In genomic region chr10:123995082-123995460, GRCh38 we compare ENCODE assay signal across 8 cellular contexts.
DNase-seq lines count a peak whose midpoint lies in the region; ATAC-seq, FAIRE-seq and TF ChIP-seq lines count a peak whose summit lies in the region.

No MANE protein-coding gene starts in this region.

- peaks cover 46% of the 10 kb centered on the region for H3K27me3 Mint-ChIP-seq in activated T-helper 2 cell treated with anti-CD3 and anti-CD28 coated beads, Interferon-gamma antibody, Interleukin-2, Interleukin-4, amounts not matched to agents 10 μg/mL and 5 μg/mL and 100 μg/mL, durations not matched to agents 14 hours and 24 hours and 36 hours (ENCODE audit: low read depth)

- no peak for TF ChIP-seq POLR2A in GM12891 (IDR thresholded peaks at IDR 0.05; ENCODE audit: low read depth, low read length)

- peak; percentile 53 for DNase-seq in ACHN
- peak; percentile 42 for DNase-seq in HPDE6-E6E7 (ENCODE audit: extremely low spot score)
- peak; percentile 73 for DNase-seq in coronary artery (ENCODE audit: low spot score)
- DNase-seq in activated T-helper 2 cell treated with anti-CD3 and anti-CD28 coated beads, Interferon-gamma antibody, Interleukin-2, Interleukin-4, amounts not matched to agents 10 μg/mL and 5 μg/mL and 100 μg/mL, durations not matched to agents 14 hours and 24 hours and 36 hours (ENCODE audit: low spot score) = no peak
- DNase-seq in GM12891 (ENCODE audit: insufficient read length, low spot score) = no peak

- no peaks in the 10 kb centered on the region for H3K36me3 Mint-ChIP-seq in activated T-helper 2 cell treated with anti-CD3 and anti-CD28 coated beads, Interferon-gamma antibody, Interleukin-2, Interleukin-4, amounts not matched to agents 10 μg/mL and 5 μg/mL and 100 μg/mL, durations not matched to agents 14 hours and 24 hours and 36 hours (ENCODE audit: low read depth)

- in situ Hi-C loops in ACHN (cut with HindIII; ENCODE audit: low pct_ligation_motif_present, low pct_unique_long_range_greater_than_20kb, low sequenced_read_pairs) = loop anchor here (25.0 kb wide), 1 partner anchor 392 kb away; no protein-coding TSS in a partner anchor

- no peak for TF ChIP-seq CTCF in coronary artery (IDR thresholded peaks at IDR 0.05)

- H3K27ac ChIP-seq in coronary artery = peak overlapping the region in 1 of 2 donors; percentile 25
- peak overlapping the region; percentile 14 for H3K27ac ChIP-seq in muscle layer of duodenum (ENCODE audit: low read length)

- no peaks in the 10 kb centered on the region for H3K36me3 ChIP-seq in muscle layer of duodenum (ENCODE audit: control insufficient read depth in 1 of 2, insufficient read depth in 2 of 2, low read length in 2 of 2)

- ATAC-seq in GM18861 (IDR thresholded peaks at IDR 0.05; ENCODE audit: unreplicated experiment) (no peak), HG03342 (IDR thresholded peaks at IDR 0.05; ENCODE audit: unreplicated experiment) (no peak)

- H3K27me3 ChIP-seq in muscle layer of duodenum (ENCODE audit: low read depth, low read length) = peaks cover 19% of the 10 kb centered on the region

- no peaks in the 10 kb centered on the region for H3K9me3 Mint-ChIP-seq in activated T-helper 2 cell treated with anti-CD3 and anti-CD28 coated beads, Interferon-gamma antibody, Interleukin-2, Interleukin-4, amounts not matched to agents 10 μg/mL and 5 μg/mL and 100 μg/mL, durations not matched to agents 14 hours and 24 hours and 36 hours

- no peak overlapping the region for H3K27ac Mint-ChIP-seq in activated T-helper 2 cell treated with anti-CD3 and anti-CD28 coated beads, Interferon-gamma antibody, Interleukin-2, Interleukin-4, amounts not matched to agents 10 μg/mL and 5 μg/mL and 100 μg/mL, durations not matched to agents 14 hours and 24 hours and 36 hours

- FAIRE-seq in GM12891 (lab: Jason Lieb, UNC) = no peak

- intact Hi-C loops in activated T-helper 2 cell treated with anti-CD3 and anti-CD28 coated beads, Interferon-gamma antibody, Interleukin-2, Interleukin-4, amounts not matched to agents 10 μg/mL and 5 μg/mL and 100 μg/mL, durations not matched to agents 14 hours and 24 hours and 36 hours (cut with micrococcal nuclease) = loop anchor here (1.0 kb wide), 1 partner anchor 230 kb away; no protein-coding TSS in a partner anchor

- H3K9me3 ChIP-seq in muscle layer of duodenum (ENCODE audit: control insufficient read depth in 1 of 2, low read length in 2 of 2) = no peaks in the 10 kb centered on the region

- no peak overlapping the region for H3K4me3 Mint-ChIP-seq in activated T-helper 2 cell treated with anti-CD3 and anti-CD28 coated beads, Interferon-gamma antibody, Interleukin-2, Interleukin-4, amounts not matched to agents 10 μg/mL and 5 μg/mL and 100 μg/mL, durations not matched to agents 14 hours and 24 hours and 36 hours (ENCODE audit: low read depth)

- H3K4me3 ChIP-seq in coronary artery (peak overlapping the region; percentile 59), muscle layer of duodenum (ENCODE audit: low read depth in 1 of 2, low read length in 2 of 2) (peak overlapping the region; percentile 30 to 46)

- H3K4me1 Mint-ChIP-seq in activated T-helper 2 cell treated with anti-CD3 and anti-CD28 coated beads, Interferon-gamma antibody, Interleukin-2, Interleukin-4, amounts not matched to agents 10 μg/mL and 5 μg/mL and 100 μg/mL, durations not matched to agents 14 hours and 24 hours and 36 hours (ENCODE audit: low read depth) = peaks cover 6% of the 10 kb centered on the region

- H3K4me1 ChIP-seq in muscle layer of duodenum (ENCODE audit: control insufficient read depth in 1 of 2, insufficient read depth in 2 of 2, low read length in 2 of 2) = peaks cover 16 to 28% of the 10 kb centered on the region in 2 donors

TF ChIP-seq in GM12891, 5 proteins besides CTCF, POLR2A, EP300 and RAD21:
- TF ChIP-seq PAX5 (IDR thresholded peaks at IDR 0.05; ENCODE audit: insufficient read depth, low read length, severe bottlenecking) (no peak), POU2F2 (IDR thresholded peaks at IDR 0.05; ENCODE audit: low read depth, low read length) (no peak), TAF1 (IDR thresholded peaks at IDR 0.05; ENCODE audit: low read depth, low read length) (no peak), SPI1 (IDR thresholded peaks at IDR 0.05; ENCODE audit: low read depth, low read length) (no peak), POLR2AphosphoS5 (IDR thresholded peaks at IDR 0.05; ENCODE audit: low read depth, low read length) (no peak)

Comparison
In these comparisons a context has a peak if more than half of its experiments do, and no peak if none do; other contexts are left out.
1. DNase-seq: peak in ACHN (single experiment), HPDE6-E6E7 (single experiment) and coronary artery (single experiment); none in activated T-helper 2 cell treated with anti-CD3 and anti-CD28 coated beads, Interferon-gamma antibody, Interleukin-2, Interleukin-4, amounts not matched to agents 10 μg/mL and 5 μg/mL and 100 μg/mL, durations not matched to agents 14 hours and 24 hours and 36 hours (single experiment) and GM12891 (single experiment).